In the genomic region with DNA sequence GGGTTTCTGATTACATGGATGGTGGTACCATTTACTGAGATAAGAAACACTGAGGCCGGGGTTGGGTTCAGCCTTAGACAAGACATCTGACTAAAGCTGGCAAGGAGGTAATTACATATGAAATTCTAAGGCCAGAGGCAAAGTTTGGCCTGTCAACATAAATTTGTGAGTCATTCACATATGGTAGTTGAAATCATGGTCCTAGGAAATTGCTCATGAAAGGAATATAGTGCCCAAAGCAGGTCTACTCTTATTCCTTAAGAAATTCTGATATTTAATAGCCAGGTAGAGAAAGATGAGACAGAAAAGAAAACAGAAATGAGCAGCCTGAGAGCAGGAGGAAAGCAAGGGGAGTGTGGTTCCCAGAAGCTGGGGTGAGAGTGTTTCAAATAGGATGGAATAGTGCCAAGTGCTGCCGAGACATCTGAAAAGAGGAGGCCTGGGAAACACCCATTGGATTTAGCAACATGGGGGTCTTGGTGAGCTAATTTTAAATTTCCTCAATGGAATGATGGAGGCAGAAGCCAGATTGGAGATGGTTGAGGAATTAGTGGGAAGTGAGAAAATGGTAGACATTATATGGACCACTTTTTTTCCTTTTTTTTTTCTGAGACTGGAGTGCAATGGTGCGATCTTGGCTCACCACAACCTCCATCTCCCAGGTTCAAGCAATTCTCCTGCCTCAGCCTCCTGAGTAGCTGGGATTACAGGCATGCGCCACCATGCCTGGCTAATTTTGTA, we compare ENCODE assay signal across 23 cellular contexts.
A peak's percentile ranks its signal among the peaks of the same experiment; 100 is the strongest.
DNase-seq lines count a peak whose midpoint lies in the region; ATAC-seq and TF ChIP-seq lines count a peak whose summit lies in the region.
"Had no signal": no experiment of that assay in that cellular context is flagged by ENCODE, and none has a peak within 500 bp of the region (broad histone marks: within the 10 kb centered on the region; RNA-seq: fewer than 3 reads in every experiment).

No MANE protein-coding gene starts in this region.

- ATAC-seq in foreskin keratinocyte (peak; percentile 64), HG02610 (IDR thresholded peaks at IDR 0.05; ENCODE audit: unreplicated experiment) (no peak), GM18517 (IDR thresholded peaks at IDR 0.05; ENCODE audit: unreplicated experiment) (no peak), HG03571 (IDR thresholded peaks at IDR 0.05; ENCODE audit: unreplicated experiment) (no peak)
- ATAC-seq: activated naive CD8-positive, alpha-beta T cell treated with anti-CD3 and anti-CD28 coated beads, Interleukin-2, amount 50 U/mL, for 24 hours; activated T-helper 17 cell treated with anti-CD3 and anti-CD28 coated beads, Interleukin-2, amount 50 U/mL, for 72 hours; GM23338; natural killer cell had no signal

- no peak overlapping the region for H3K27ac ChIP-seq in foreskin keratinocyte
- H3K27ac ChIP-seq: thyroid gland had no signal

- TF ChIP-seq CTCF in cardiac fibroblast (IDR thresholded peaks at IDR 0.05; ENCODE audit: low read depth, low read length) = no peak
- no peak for TF ChIP-seq CTCF in foreskin keratinocyte (conservative IDR thresholded peaks at IDR 0.05)

- H3K4me1 ChIP-seq in foreskin keratinocyte = peaks cover 10% of the 10 kb centered on the region

- H3K27me3 ChIP-seq in foreskin keratinocyte = no peaks in the 10 kb centered on the region
- H3K27me3 ChIP-seq: MG63, thyroid gland had no signal

- peak; percentile 72 for DNase-seq in ELR (ENCODE audit: low read depth)
- peak; percentile 66 for DNase-seq in M059J (ENCODE audit: low read depth)
- DNase-seq in cardiac fibroblast (ENCODE audit: low read depth in 2 of 2) = peak; percentile 34 to 55
- DNase-seq in foreskin keratinocyte = peak; percentile 67 to 85
- no peak for DNase-seq in GM19240 (ENCODE audit: insufficient read length, low spot score)
- DNase-seq: activated naive CD8-positive, alpha-beta T cell treated with anti-CD3 and anti-CD28 coated beads, Interleukin-2, amount 50 U/mL, for 24 hours; CD8-positive, alpha-beta memory T cell; central memory CD4-positive, alpha-beta T cell; DMS79; effector CD4-positive, alpha-beta T cell; mesendoderm; MG63; natural killer cell; NCI-H146; posterior cingulate gyrus; stimulated activated CD4-positive, alpha-beta T cell treated with anti-CD3 and anti-CD28 coated beads, Interleukin-1b, Interleukin-23, amount 100 ng/mL, for 48 hours; stimulated activated naive CD4-positive, alpha-beta T cell treated with Interleukin-2 at 50 U/mL for 16 hours; thyroid gland had no signal

- no peak overlapping the region for H3K4me3 ChIP-seq in cardiac fibroblast (replicated peaks in 1 of 2; ENCODE audit: low read depth in 2 of 2, low read length in 2 of 2)
- H3K4me3 ChIP-seq: GM23338, MG63, thyroid gland had no signal
